ENCODE assay signal across 2 cellular contexts in the genomic region with DNA sequence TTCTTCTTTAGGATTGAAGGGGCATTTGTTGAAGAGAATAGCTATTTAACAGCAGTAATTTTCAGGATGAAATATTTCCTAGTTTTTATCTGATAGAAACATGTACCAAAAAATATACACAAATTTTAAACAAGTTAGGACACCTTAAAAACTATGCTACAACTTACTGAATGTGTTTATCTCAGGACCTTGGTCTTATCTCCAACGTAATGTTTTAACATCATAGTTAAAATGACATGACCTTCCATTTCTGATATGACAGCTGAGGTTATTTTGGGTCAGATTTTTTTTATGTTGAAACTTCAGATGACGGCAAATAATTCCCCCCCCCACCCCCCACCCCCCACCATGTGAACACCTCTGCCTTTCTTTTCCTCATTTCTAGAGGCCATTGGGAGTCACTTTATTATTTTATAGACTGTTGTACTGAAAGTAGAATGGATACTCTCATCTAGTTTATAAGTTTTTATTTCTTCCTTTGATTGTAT.
TF ChIP-seq lines count a peak whose summit lies in the region.

No MANE protein-coding gene starts in this region.

TF ChIP-seq in K562, 482 proteins besides CTCF, POLR2A, EP300 and RAD21:
- TF ChIP-seq CCNT2 (IDR thresholded peaks at IDR 0.05; ENCODE audit: borderline replicate concordance, extremely low read depth, insufficient read length, low read depth, low read length): no peak
- TF ChIP-seq HNRNPK (IDR thresholded peaks at IDR 0.05; ENCODE audit: low read depth, low read length, poor library complexity, severe bottlenecking): peak; percentile 88
- no peak for TF ChIP-seq PURB (CRISPR knock-in tag; IDR thresholded peaks at IDR 0.05; ENCODE audit: low read depth)
- TF ChIP-seq ZBTB1 (CRISPR knock-in tag; IDR thresholded peaks at IDR 0.05; ENCODE audit: borderline replicate concordance, low read depth): no peak
- TF ChIP-seq MYC (IDR thresholded peaks at IDR 0.05; ENCODE audit: low read depth, low read length): no peak
- no peak for TF ChIP-seq MYC (CRISPR knock-in tag; IDR thresholded peaks at IDR 0.05; ENCODE audit: borderline replicate concordance, low read depth)
TF ChIP-seq in K562: peak in this region for 1.

TF ChIP-seq in WTC11, 78 proteins besides CTCF, POLR2A, EP300 and RAD21:
- no peak for TF ChIP-seq ZNF317 (CRISPR knock-in tag; IDR thresholded peaks at IDR 0.05; ENCODE audit: borderline replicate concordance, low read depth)
- TF ChIP-seq, protein P1, sequence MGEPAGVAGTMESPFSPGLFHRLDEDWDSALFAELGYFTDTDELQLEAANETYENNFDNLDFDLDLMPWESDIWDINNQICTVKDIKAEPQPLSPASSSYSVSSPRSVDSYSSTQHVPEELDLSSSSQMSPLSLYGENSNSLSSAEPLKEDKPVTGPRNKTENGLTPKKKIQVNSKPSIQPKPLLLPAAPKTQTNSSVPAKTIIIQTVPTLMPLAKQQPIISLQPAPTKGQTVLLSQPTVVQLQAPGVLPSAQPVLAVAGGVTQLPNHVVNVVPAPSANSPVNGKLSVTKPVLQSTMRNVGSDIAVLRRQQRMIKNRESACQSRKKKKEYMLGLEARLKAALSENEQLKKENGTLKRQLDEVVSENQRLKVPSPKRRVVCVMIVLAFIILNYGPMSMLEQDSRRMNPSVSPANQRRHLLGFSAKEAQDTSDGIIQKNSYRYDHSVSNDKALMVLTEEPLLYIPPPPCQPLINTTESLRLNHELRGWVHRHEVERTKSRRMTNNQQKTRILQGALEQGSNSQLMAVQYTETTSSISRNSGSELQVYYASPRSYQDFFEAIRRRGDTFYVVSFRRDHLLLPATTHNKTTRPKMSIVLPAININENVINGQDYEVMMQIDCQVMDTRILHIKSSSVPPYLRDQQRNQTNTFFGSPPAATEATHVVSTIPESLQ (CRISPR knock-in tag; IDR thresholded peaks at IDR 0.05): no peak
- TF ChIP-seq FOXK1 (CRISPR knock-in tag; IDR thresholded peaks at IDR 0.05): no peak
- TF ChIP-seq, protein P2, sequence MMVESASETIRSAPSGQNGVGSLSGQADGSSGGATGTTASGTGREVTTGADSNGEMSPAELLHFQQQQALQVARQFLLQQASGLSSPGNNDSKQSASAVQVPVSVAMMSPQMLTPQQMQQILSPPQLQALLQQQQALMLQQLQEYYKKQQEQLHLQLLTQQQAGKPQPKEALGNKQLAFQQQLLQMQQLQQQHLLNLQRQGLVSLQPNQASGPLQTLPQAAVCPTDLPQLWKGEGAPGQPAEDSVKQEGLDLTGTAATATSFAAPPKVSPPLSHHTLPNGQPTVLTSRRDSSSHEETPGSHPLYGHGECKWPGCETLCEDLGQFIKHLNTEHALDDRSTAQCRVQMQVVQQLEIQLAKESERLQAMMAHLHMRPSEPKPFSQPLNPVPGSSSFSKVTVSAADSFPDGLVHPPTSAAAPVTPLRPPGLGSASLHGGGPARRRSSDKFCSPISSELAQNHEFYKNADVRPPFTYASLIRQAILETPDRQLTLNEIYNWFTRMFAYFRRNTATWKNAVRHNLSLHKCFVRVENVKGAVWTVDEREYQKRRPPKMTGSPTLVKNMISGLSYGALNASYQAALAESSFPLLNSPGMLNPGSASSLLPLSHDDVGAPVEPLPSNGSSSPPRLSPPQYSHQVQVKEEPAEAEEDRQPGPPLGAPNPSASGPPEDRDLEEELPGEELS (CRISPR knock-in tag; IDR thresholded peaks at IDR 0.05): no peak
- TF ChIP-seq GABPB1 (CRISPR knock-in tag; IDR thresholded peaks at IDR 0.05): no peak
- TF ChIP-seq, protein P3, sequence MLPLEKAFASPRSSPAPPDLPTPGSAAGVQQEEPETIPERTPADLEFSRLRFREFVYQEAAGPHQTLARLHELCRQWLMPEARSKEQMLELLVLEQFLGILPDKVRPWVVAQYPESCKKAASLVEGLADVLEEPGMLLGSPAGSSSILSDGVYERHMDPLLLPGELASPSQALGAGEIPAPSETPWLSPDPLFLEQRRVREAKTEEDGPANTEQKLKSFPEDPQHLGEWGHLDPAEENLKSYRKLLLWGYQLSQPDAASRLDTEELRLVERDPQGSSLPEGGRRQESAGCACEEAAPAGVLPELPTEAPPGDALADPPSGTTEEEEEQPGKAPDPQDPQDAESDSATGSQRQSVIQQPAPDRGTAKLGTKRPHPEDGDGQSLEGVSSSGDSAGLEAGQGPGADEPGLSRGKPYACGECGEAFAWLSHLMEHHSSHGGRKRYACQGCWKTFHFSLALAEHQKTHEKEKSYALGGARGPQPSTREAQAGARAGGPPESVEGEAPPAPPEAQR (CRISPR knock-in tag; IDR thresholded peaks at IDR 0.05): no peak
- TF ChIP-seq ZNF232 (CRISPR knock-in tag; IDR thresholded peaks at IDR 0.05): no peak
- no peak for TF ChIP-seq TEAD1 (CRISPR knock-in tag; IDR thresholded peaks at IDR 0.05)
- TF ChIP-seq SMAD4 (CRISPR knock-in tag; IDR thresholded peaks at IDR 0.05): no peak
- TF ChIP-seq NFE2L1 (CRISPR knock-in tag; IDR thresholded peaks at IDR 0.05): no peak
- no peak for TF ChIP-seq GTF2I (CRISPR knock-in tag; conservative IDR thresholded peaks at IDR 0.05)
- TF ChIP-seq ZBTB21 (CRISPR knock-in tag; IDR thresholded peaks at IDR 0.05; ENCODE audit: borderline replicate concordance): no peak
TF ChIP-seq in WTC11: peak in this region for 0.
